Comparison of ENCODE assay signal across 27 cellular contexts in the genomic region with DNA sequence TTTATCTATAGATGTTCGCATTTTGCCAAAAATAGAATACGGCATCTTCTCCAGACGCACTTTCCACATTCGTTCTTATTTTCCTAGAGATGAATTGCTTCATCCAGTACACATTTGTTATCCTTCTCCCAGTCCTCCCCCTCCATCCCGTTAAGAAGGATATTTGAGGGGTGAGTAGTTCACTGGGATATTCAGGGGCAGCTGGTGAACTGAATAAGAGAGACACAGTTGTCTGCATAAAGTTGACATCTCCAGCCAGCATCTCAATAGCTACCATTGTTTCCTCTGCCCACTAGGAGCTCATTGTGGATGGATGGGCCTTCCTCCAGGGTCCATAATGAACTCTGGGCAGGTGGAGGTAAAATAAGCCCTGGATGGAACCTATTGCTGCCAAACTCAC.
DNase-seq lines count a peak whose midpoint lies in the region; ATAC-seq, FAIRE-seq and TF ChIP-seq lines count a peak whose summit lies in the region.
"Had no signal": no experiment of that assay in that cellular context is flagged by ENCODE, and none has a peak within 500 bp of the region (broad histone marks: within the 10 kb centered on the region; RNA-seq: fewer than 3 reads in every experiment).

No MANE protein-coding gene starts in this region.

- H3K27ac ChIP-seq in HepG2 (ENCODE audit: extremely low read length, insufficient read depth, low read length) (no peak overlapping the region), right lobe of liver (no peak overlapping the region), liver (ENCODE audit: low read depth in 1 of 2, low read length in 2 of 2) (no peak overlapping the region)
- H3K27ac ChIP-seq: dorsolateral prefrontal cortex, GM23248, uterus had no signal

- H3K4me2 ChIP-seq in HepG2 (ENCODE audit: low read depth, low read length): no peak overlapping the region; the same call in 1 of the 2 replicates

- H3K9me3 ChIP-seq in HepG2 (ENCODE audit: low read length) (no peaks in the 10 kb centered on the region), right lobe of liver (no peaks in the 10 kb centered on the region), liver (ENCODE audit: control insufficient read depth in 4 of 4, low read length in 3 of 4) (no peaks in the 10 kb centered on the region)
- H3K9me3 ChIP-seq: uterus had no signal

- H3K4me1 ChIP-seq in HepG2 (ENCODE audit: insufficient read depth, low read length) (peaks cover 20% of the 10 kb centered on the region), right lobe of liver (no peaks in the 10 kb centered on the region), liver (ENCODE audit: control insufficient read depth in 4 of 4, insufficient read depth in 4 of 4, low read length in 3 of 4) (peaks cover 0 to 5% (median 0%) of the 10 kb centered on the region in 4 donors)
- H3K4me1 ChIP-seq: uterus had no signal

- H3K27me3 Mint-ChIP-seq in brain (peaks cover 4% of the 10 kb centered on the region), natural killer cell (ENCODE audit: low read depth in 2 of 2) (no peaks in the 10 kb centered on the region)
- H3K27me3 Mint-ChIP-seq: activated CD4-positive, alpha-beta memory T cell treated with anti-CD3 and anti-CD28 coated beads for 36 hours; CD4-positive, CD25-positive, alpha-beta regulatory T cell; naive thymus-derived CD4-positive, alpha-beta T cell; stimulated activated naive CD8-positive, alpha-beta T cell treated with anti-CD3 and anti-CD28 coated beads, Interleukin-15, amount 100 ng/mL, for 72 hours had no signal

- in situ Hi-C loops in HepG2 (cut with HindIII; ENCODE audit: extremely low pct_ligation_motif_present, low pct_unique_long_range_greater_than_20kb): no loop called here

- H3K4me3 Mint-ChIP-seq in brain (peak overlapping the region in 1 of 5 experiments; percentile 4), natural killer cell (no peak overlapping the region)
- H3K4me3 Mint-ChIP-seq: activated CD4-positive, alpha-beta memory T cell treated with anti-CD3 and anti-CD28 coated beads for 36 hours; activated naive CD4-positive, alpha-beta T cell treated with anti-CD3 and anti-CD28 coated beads for 36 hours; CD4-positive, CD25-positive, alpha-beta regulatory T cell; naive thymus-derived CD4-positive, alpha-beta T cell; stimulated activated naive CD8-positive, alpha-beta T cell treated with anti-CD3 and anti-CD28 coated beads, Interleukin-15, amount 100 ng/mL, for 72 hours had no signal

- WGBS in HepG2 (ENCODE audit: low lambda C conversion rate): 51% methylated on average over 5 of the region's 5 CpGs
- WGBS in right lobe of liver (ENCODE audit: insufficient coverage, low coverage, low lambda C conversion rate, missing lambda C conversion rate): 76% methylated on average over 5 of the region's 5 CpGs
- 72% methylated on average over 5 of the region's 5 CpGs for WGBS in liver

- no peak overlapping the region for H2AFZ ChIP-seq in HepG2 (ENCODE audit: low read length)
- H2AFZ ChIP-seq: GM23248 had no signal

- peak overlapping the region in 3 of 5 experiments; percentile 33 to 83 (median 36) for H3K27ac Mint-ChIP-seq in brain
- no peak overlapping the region for H3K27ac Mint-ChIP-seq in natural killer cell
- H3K27ac Mint-ChIP-seq: activated CD4-positive, alpha-beta memory T cell treated with anti-CD3 and anti-CD28 coated beads for 36 hours; activated naive CD4-positive, alpha-beta T cell treated with anti-CD3 and anti-CD28 coated beads for 36 hours; CD4-positive, CD25-positive, alpha-beta regulatory T cell; naive thymus-derived CD4-positive, alpha-beta T cell; stimulated activated naive CD8-positive, alpha-beta T cell treated with anti-CD3 and anti-CD28 coated beads, Interleukin-15, amount 100 ng/mL, for 72 hours had no signal

- H3K36me3 Mint-ChIP-seq in brain (no peaks in the 10 kb centered on the region), natural killer cell (no peaks in the 10 kb centered on the region)
- H3K36me3 Mint-ChIP-seq: activated CD4-positive, alpha-beta memory T cell treated with anti-CD3 and anti-CD28 coated beads for 36 hours; CD4-positive, CD25-positive, alpha-beta regulatory T cell; naive thymus-derived CD4-positive, alpha-beta T cell had no signal

- H3K79me2 ChIP-seq in HepG2 (ENCODE audit: insufficient read depth, low read length): no peaks in the 10 kb centered on the region

- TF ChIP-seq CTCF in HepG2 (CRISPR knock-in tag; IDR thresholded peaks at IDR 0.05) (no peak), right lobe of liver (IDR thresholded peaks at IDR 0.05) (no peak), brain (conservative IDR thresholded peaks at IDR 0.05) (no peak), liver (IDR thresholded peaks at IDR 0.05; ENCODE audit: low read depth, low read length, missing input control) (no peak), natural killer cell (IDR thresholded peaks at IDR 0.05) (no peak)

- H3K9me3 Mint-ChIP-seq in brain: peaks cover 0 to 2% (median 0%) of the 10 kb centered on the region in 5 experiments
- H3K9me3 Mint-ChIP-seq in natural killer cell: peaks cover 0 to 2% of the 10 kb centered on the region in 2 donors
- H3K9me3 Mint-ChIP-seq: activated CD4-positive, alpha-beta memory T cell treated with anti-CD3 and anti-CD28 coated beads for 36 hours; activated naive CD4-positive, alpha-beta T cell treated with anti-CD3 and anti-CD28 coated beads for 36 hours; CD4-positive, CD25-positive, alpha-beta regulatory T cell; stimulated activated naive CD8-positive, alpha-beta T cell treated with anti-CD3 and anti-CD28 coated beads, Interleukin-15, amount 100 ng/mL, for 72 hours had no signal

- no peaks in the 10 kb centered on the region for H3K36me3 ChIP-seq in HepG2 (replicated peaks in 1 of 2; ENCODE audit: control insufficient read depth in 1 of 2, insufficient read depth in 2 of 2, low read length in 2 of 2)
- no peaks in the 10 kb centered on the region for H3K36me3 ChIP-seq in right lobe of liver
- no peaks in the 10 kb centered on the region for H3K36me3 ChIP-seq in liver (ENCODE audit: control insufficient read depth in 4 of 4, insufficient read depth in 3 of 4, low read depth in 1 of 4, low read length in 3 of 4)
- H3K36me3 ChIP-seq: uterus had no signal

- DNase-seq in HepG2 (ENCODE audit: low spot score): peak; percentile 13
- no peak for DNase-seq in right lobe of liver
- DNase-seq in hippocampal formation (lab: John Stamatoyannopoulos, UW): no peak
- DNase-seq in natural killer cell: no peak
- no peak for DNase-seq in NCI-H2107 (lab: John Stamatoyannopoulos, UW)
- DNase-seq in dedifferentiated amniotic fluid mesenchymal stem cell (ENCODE audit: extremely low spot score): no peak
- DNase-seq: activated CD4-positive, alpha-beta memory T cell treated with anti-CD3 and anti-CD28 coated beads for 36 hours; activated CD4-positive, alpha-beta T cell treated with anti-CD3 and anti-CD28 coated beads for 1 hour; activated naive CD4-positive, alpha-beta T cell treated with anti-CD3 and anti-CD28 coated beads for 36 hours; CD4-positive, CD25-positive, alpha-beta regulatory T cell; DMS79 treated with DMSO at 0.1 percent for 48 hours; dorsolateral prefrontal cortex; GDM1; GM23248; naive thymus-derived CD4-positive, alpha-beta T cell; NCI-H1105; NCI-H1930; NCI-H526; SIG-M5; stimulated activated CD8-positive, alpha-beta memory T cell treated with anti-CD3 and anti-CD28 coated beads, Interleukin-4, amount 100 ng/mL, for 48 hours; stimulated activated naive CD8-positive, alpha-beta T cell treated with anti-CD3 and anti-CD28 coated beads, Interleukin-15, amount 100 ng/mL, for 72 hours; SW 1271; uterus had no signal

- CTCF ChIA-PET in HepG2 (lab: Yijun Ruan, JAX; ENCODE audit: low intra/inter-chr PET ratio, low total read pairs): no interaction called here

- POLR2A ChIA-PET in HepG2 (lab: Yijun Ruan, JAX): interaction anchor here (0.6 kb wide), 1 partner anchor 8 kb away, joined by 3 read pairs; no protein-coding TSS in a partner anchor

- TF ChIP-seq POLR2A in HepG2 (IDR thresholded peaks at IDR 0.05; ENCODE audit: insufficient read depth in 1 of 2, low read depth in 2 of 2, low read length in 2 of 2): no peak
- no peak for TF ChIP-seq POLR2A in right lobe of liver (IDR thresholded peaks at IDR 0.05)

- H4K20me1 ChIP-seq in HepG2 (ENCODE audit: insufficient read depth, low read length): no peaks in the 10 kb centered on the region

- intact Hi-C loops in HepG2 (cut with micrococcal nuclease; ENCODE audit: unreplicated experiment) (loop anchor here (10.0 kb wide), 1 partner anchor 306 kb away; no protein-coding TSS in a partner anchor), right lobe of liver (cut with DNase I) (no loop called here), natural killer cell (cut with micrococcal nuclease) (no loop called here)

- H3K9ac ChIP-seq in HepG2 (ENCODE audit: insufficient read depth, low read depth, low read length) (no peak overlapping the region), liver (ENCODE audit: low read depth in 1 of 2, low read length in 2 of 2) (no peak overlapping the region)
- H3K9ac ChIP-seq: GM23248 had no signal

- no peak for FAIRE-seq in HepG2 (lab: Jason Lieb, UNC)
- FAIRE-seq: A204.1, RCC 7860 had no signal

- TF ChIP-seq EP300 in HepG2 (IDR thresholded peaks at IDR 0.05; ENCODE audit: low read depth in 2 of 2, low read length in 2 of 2): no peak
- TF ChIP-seq EP300 in HepG2 (CRISPR knock-in tag; IDR thresholded peaks at IDR 0.05; ENCODE audit: borderline replicate concordance): no peak

- H3K4me1 Mint-ChIP-seq in brain (peaks cover 19% of the 10 kb centered on the region), natural killer cell (peaks cover 23 to 26% of the 10 kb centered on the region in 2 donors)
- H3K4me1 Mint-ChIP-seq: CD4-positive, CD25-positive, alpha-beta regulatory T cell; stimulated activated naive CD8-positive, alpha-beta T cell treated with anti-CD3 and anti-CD28 coated beads, Interleukin-15, amount 100 ng/mL, for 72 hours had no signal

- BruUV-seq in HepG2 (replicated peaks; lab: Mats Ljungman, UMichigan): no TSS peak

- no peak for TF ChIP-seq RAD21 in HepG2 (CRISPR knock-in tag; IDR thresholded peaks at IDR 0.05)
- TF ChIP-seq RAD21 in liver (IDR thresholded peaks at IDR 0.05): no peak

- H3K27me3 ChIP-seq in HepG2 (ENCODE audit: control insufficient read depth in 1 of 2, insufficient read depth in 2 of 2, low read length in 2 of 2): no peaks in the 10 kb centered on the region; a peak in 1 of 5 replicates
- H3K27me3 ChIP-seq in right lobe of liver: no peaks in the 10 kb centered on the region
- no peaks in the 10 kb centered on the region for H3K27me3 ChIP-seq in liver (ENCODE audit: control insufficient read depth in 4 of 4, insufficient read depth in 4 of 4, low read length in 3 of 4)
- H3K27me3 ChIP-seq: uterus had no signal

- no peak overlapping the region for H3K4me3 ChIP-seq in HepG2 (replicated peaks in 1 of 3; ENCODE audit: insufficient read depth in 1 of 3, low read depth in 2 of 3, low read length in 3 of 3)
- H3K4me3 ChIP-seq in right lobe of liver: no peak overlapping the region
- no peak overlapping the region for H3K4me3 ChIP-seq in liver (ENCODE audit: low read depth in 1 of 3, low read length in 3 of 3)
- H3K4me3 ChIP-seq: GM23248, uterus had no signal

- ATAC-seq in HepG2 (no peak), right lobe of liver (no peak), natural killer cell (no peak)
- ATAC-seq: naive thymus-derived CD4-positive, alpha-beta T cell; stimulated activated naive CD8-positive, alpha-beta T cell treated with anti-CD3 and anti-CD28 coated beads, Interleukin-15, amount 100 ng/mL, for 72 hours had no signal

TF ChIP-seq in HepG2, 621 proteins besides CTCF, POLR2A, EP300 and RAD21 (continues in another document):
- no peak for TF ChIP-seq KDM4B (CRISPR knock-in tag; IDR thresholded peaks at IDR 0.05)

Comparison
In these comparisons a context has a peak if more than half of its experiments do, and no peak if none do; other contexts are left out.
1. H3K27ac Mint-ChIP-seq: peak in brain (3 of 5); none in natural killer cell (0 of 2).